Comparison of ENCODE assay signal across 1 cellular context in genomic region chr3:129428382-129429079, GRCh38.
TF ChIP-seq lines count a peak whose summit lies in the region.

TSS of gene EFCAB12 (minus strand) at chr3:129428636. CDS start at chr3:129428488, 148 bp downstream.

TF ChIP-seq in K562, 482 proteins besides CTCF, POLR2A, EP300 and RAD21 (continued from another document and continues in another):
- TF ChIP-seq ZBTB40 (IDR thresholded peaks at IDR 0.05) = no peak
- TF ChIP-seq ZBTB40 (CRISPR knock-in tag; IDR thresholded peaks at IDR 0.05) = no peak
- TF ChIP-seq LEF1 (IDR thresholded peaks at IDR 0.05) = no peak
- TF ChIP-seq POLR2G (IDR thresholded peaks at IDR 0.05; ENCODE audit: low read depth, low read length) = peak; percentile 76
- TF ChIP-seq RHOXF2B (CRISPR knock-in tag; conservative IDR thresholded peaks at IDR 0.05) = no peak
- no peak for TF ChIP-seq ZNF174 (CRISPR knock-in tag; IDR thresholded peaks at IDR 0.05)
- TF ChIP-seq ZBTB34 (CRISPR knock-in tag; IDR thresholded peaks at IDR 0.05) = no peak
- TF ChIP-seq POLR2H (tag; IDR thresholded peaks at IDR 0.05; ENCODE audit: low read depth) = peak; percentile 49; the same call in 1 of the 2 replicates
- TF ChIP-seq NCOA1 (IDR thresholded peaks at IDR 0.05; ENCODE audit: low read depth) = no peak
- TF ChIP-seq KDM4B (IDR thresholded peaks at IDR 0.05; ENCODE audit: borderline replicate concordance in 2 of 2, low read depth in 1 of 2) = 0 out of 4 replicates have a peak, but pooled peaks of 1 of the 2 experiments have one; percentile 30
- peak; percentile 65 for TF ChIP-seq VEZF1 (CRISPR knock-in tag; IDR thresholded peaks at IDR 0.05)
- TF ChIP-seq ZNF143 (CRISPR knock-in tag; IDR thresholded peaks at IDR 0.05) = no peak
- TF ChIP-seq SP2 (IDR thresholded peaks at IDR 0.05; ENCODE audit: extremely low read depth, low read depth, low read length, poor library complexity, severe bottlenecking) = no peak
- no peak for TF ChIP-seq NFE2 (IDR thresholded peaks at IDR 0.05; ENCODE audit: low read depth)
- no peak for TF ChIP-seq NR2C1 (IDR thresholded peaks at IDR 0.05)
- no peak for TF ChIP-seq NR2C1 (tag; IDR thresholded peaks at IDR 0.05)
- peak; percentile 89 for TF ChIP-seq TOE1 (IDR thresholded peaks at IDR 0.05; ENCODE audit: borderline replicate concordance)
- no peak for TF ChIP-seq TOE1 (CRISPR knock-in tag; IDR thresholded peaks at IDR 0.05; ENCODE audit: borderline replicate concordance, low read depth)
- TF ChIP-seq ILK (tag; IDR thresholded peaks at IDR 0.05; ENCODE audit: borderline replicate concordance, low read depth) = no peak
- no peak for TF ChIP-seq ZBTB33 (CRISPR knock-in tag; IDR thresholded peaks at IDR 0.05)
- TF ChIP-seq NFIX (CRISPR knock-in tag; IDR thresholded peaks at IDR 0.05; ENCODE audit: low read depth) = no peak
- TF ChIP-seq RBM39 (optimal IDR thresholded peaks at IDR 0.05; ENCODE audit: low read depth, low read length) = no peak
- no peak for TF ChIP-seq ZFP30 (CRISPR knock-in tag; IDR thresholded peaks at IDR 0.05; ENCODE audit: borderline replicate concordance)
- TF ChIP-seq ZKSCAN1 (IDR thresholded peaks at IDR 0.05; ENCODE audit: low read depth, low read length) = 0 out of 2 replicates have a peak, but pooled peaks have one; percentile 8
- no peak for TF ChIP-seq C11orf30 (IDR thresholded peaks at IDR 0.05; ENCODE audit: low read depth)
- no peak for TF ChIP-seq ZNF239 (CRISPR knock-in tag; IDR thresholded peaks at IDR 0.05)
- TF ChIP-seq ZFX (CRISPR knock-in tag; IDR thresholded peaks at IDR 0.05) = peak; percentile 45; the same call in 1 of the 2 replicates
- no peak for TF ChIP-seq RERE (CRISPR knock-in tag; IDR thresholded peaks at IDR 0.05; ENCODE audit: borderline replicate concordance)
- TF ChIP-seq ZNF444 (CRISPR knock-in tag; IDR thresholded peaks at IDR 0.05) = no peak
- no peak for TF ChIP-seq SMAD4 (CRISPR knock-in tag; conservative IDR thresholded peaks at IDR 0.05)
- no peak for TF ChIP-seq ETV6 (IDR thresholded peaks at IDR 0.05; ENCODE audit: borderline replicate concordance in 1 of 2, low read depth in 2 of 2, low read length in 1 of 2)
- TF ChIP-seq ETV6 (CRISPR knock-in tag; IDR thresholded peaks at IDR 0.05; ENCODE audit: borderline replicate concordance) = no peak
- TF ChIP-seq WHSC1 (IDR thresholded peaks at IDR 0.05; ENCODE audit: low read length) = no peak
- no peak for TF ChIP-seq E2F5 (CRISPR knock-in tag; IDR thresholded peaks at IDR 0.05)
- no peak for TF ChIP-seq NR1H2 (CRISPR knock-in tag; IDR thresholded peaks at IDR 0.05)
- no peak for TF ChIP-seq CTBP1 (IDR thresholded peaks at IDR 0.05; ENCODE audit: borderline replicate concordance)
- no peak for TF ChIP-seq DLX4 (CRISPR knock-in tag; IDR thresholded peaks at IDR 0.05)
- no peak for TF ChIP-seq RBM15 (IDR thresholded peaks at IDR 0.05; ENCODE audit: insufficient read depth, low read length)
- TF ChIP-seq CBFA2T2 (conservative IDR thresholded peaks at IDR 0.05) = peak; percentile 42
- TF ChIP-seq ZNF699 (CRISPR knock-in tag; IDR thresholded peaks at IDR 0.05; ENCODE audit: insufficient replicate concordance) = no peak
- no peak for TF ChIP-seq ZC3H11A (IDR thresholded peaks at IDR 0.05; ENCODE audit: low read depth, low read length)
- TF ChIP-seq ZNF780A (CRISPR knock-in tag; IDR thresholded peaks at IDR 0.05) = no peak
